Comparison of ENCODE assay signal across 8 cellular contexts in genomic region chr5:126002222-126002897, GRCh38.
A peak's percentile ranks its signal among the peaks of the same experiment; 100 is the strongest.
DNase-seq lines count a peak whose midpoint lies in the region; ATAC-seq and TF ChIP-seq lines count a peak whose summit lies in the region.

No MANE protein-coding gene starts in this region.

- H3K36me3 ChIP-seq in adipocyte (ENCODE audit: control insufficient read depth, insufficient read depth, low read length, severe bottlenecking) (no peaks in the 10 kb centered on the region), heart right ventricle (no peaks in the 10 kb centered on the region)

- no peaks in the 10 kb centered on the region for H3K9me3 Mint-ChIP-seq in stimulated activated naive B cell treated with anti-CD40 and anti-IgM and Interleukin-4, amounts not matched to agents 10 μg/mL and 1 μg/mL and 100 μg/mL, for 72 hours

- intact Hi-C loops in heart right ventricle (cut with DNase I) = loop anchor here in 1 of 10 donors (5.0 kb wide), 1 partner anchor 45 kb away; no protein-coding TSS in a partner anchor
- intact Hi-C loops in sciatic nerve (cut with DNase I) = no loop called here

- peak; percentile 91 to 98 (median 96) for ATAC-seq in heart right ventricle
- peak; percentile 99 for ATAC-seq in sciatic nerve
- ATAC-seq in stimulated activated naive B cell treated with anti-CD40 and anti-IgM and Interleukin-4, amounts not matched to agents 10 μg/mL and 1 μg/mL and 100 μg/mL, for 72 hours (replicated peaks) = no peak
- ATAC-seq in HG03175 (IDR thresholded peaks at IDR 0.05; ENCODE audit: unreplicated experiment) = no peak

- peak overlapping the region; percentile 15 to 81 (median 58) for H3K27ac ChIP-seq in heart right ventricle

- H3K27me3 ChIP-seq in adipocyte (replicated peaks; ENCODE audit: control insufficient read depth, insufficient read depth, low read length) = no peaks in the 10 kb centered on the region
- no peaks in the 10 kb centered on the region for H3K27me3 ChIP-seq in heart right ventricle

- no peaks in the 10 kb centered on the region for H3K4me1 Mint-ChIP-seq in stimulated activated naive B cell treated with anti-CD40 and anti-IgM and Interleukin-4, amounts not matched to agents 10 μg/mL and 1 μg/mL and 100 μg/mL, for 72 hours

- TF ChIP-seq CTCF in heart right ventricle (IDR thresholded peaks at IDR 0.05) = no peak

- peaks cover 0 to 13% of the 10 kb centered on the region in 2 donors for H3K27me3 Mint-ChIP-seq in stimulated activated naive B cell treated with anti-CD40 and anti-IgM and Interleukin-4, amounts not matched to agents 10 μg/mL and 1 μg/mL and 100 μg/mL, for 72 hours

- H3K9ac ChIP-seq in adipocyte (ENCODE audit: low read length) = peak overlapping the region; percentile 78

- peak overlapping the region; percentile 55 for H3K4me3 ChIP-seq in adipocyte (ENCODE audit: low read length)
- no peak overlapping the region for H3K4me3 ChIP-seq in heart right ventricle

- 9 to 12% methylated on average over 7 of the region's 7 CpGs for WGBS in heart right ventricle, 2 donors

- H3K36me3 Mint-ChIP-seq in stimulated activated naive B cell treated with anti-CD40 and anti-IgM and Interleukin-4, amounts not matched to agents 10 μg/mL and 1 μg/mL and 100 μg/mL, for 72 hours = no peaks in the 10 kb centered on the region

- H3K27ac Mint-ChIP-seq in stimulated activated naive B cell treated with anti-CD40 and anti-IgM and Interleukin-4, amounts not matched to agents 10 μg/mL and 1 μg/mL and 100 μg/mL, for 72 hours = no peak overlapping the region

- DNase-seq in GM04504 (ENCODE audit: low read depth) (peak; percentile 60), adipocyte (ENCODE audit: low read depth) (peak; percentile 95), heart right ventricle (peak; percentile 52 to 83), sciatic nerve (ENCODE audit: low spot score) (peak; percentile 79), NCI-H526 treated with DMSO at 0.1 percent for 48 hours (lab: John Stamatoyannopoulos, UW) (no peak), NCI-H1048 (lab: John Stamatoyannopoulos, UW) (no peak)
- no peak for DNase-seq in stimulated activated naive B cell treated with anti-CD40 and anti-IgM and Interleukin-4, amounts not matched to agents 10 μg/mL and 1 μg/mL and 100 μg/mL, for 72 hours

- H3K4me3 Mint-ChIP-seq in stimulated activated naive B cell treated with anti-CD40 and anti-IgM and Interleukin-4, amounts not matched to agents 10 μg/mL and 1 μg/mL and 100 μg/mL, for 72 hours = no peak overlapping the region

- H3K9me3 ChIP-seq in adipocyte (ENCODE audit: control insufficient read depth, low read length) = no peaks in the 10 kb centered on the region
- peaks cover 0 to 2% (median 0%) of the 10 kb centered on the region in 11 donors for H3K9me3 ChIP-seq in heart right ventricle

- peaks cover 40% of the 10 kb centered on the region for H3K4me1 ChIP-seq in adipocyte (ENCODE audit: control insufficient read depth, insufficient read depth, low read length)
- peaks cover 5 to 47% (median 31%) of the 10 kb centered on the region in 9 donors for H3K4me1 ChIP-seq in heart right ventricle

Comparison
In these comparisons a context has a peak if more than half of its experiments do, and no peak if none do; other contexts are left out.
1. DNase-seq: peak in GM04504 (single experiment), adipocyte (single experiment), heart right ventricle (2 of 2) and sciatic nerve (single experiment); none in stimulated activated naive B cell treated with anti-CD40 and anti-IgM and Interleukin-4, amounts not matched to agents 10 μg/mL and 1 μg/mL and 100 μg/mL, for 72 hours (single experiment), NCI-H526 treated with DMSO at 0.1 percent for 48 hours (single experiment) and NCI-H1048 (single experiment).
2. ATAC-seq: peak in heart right ventricle (8 of 8) and sciatic nerve (single experiment); none in stimulated activated naive B cell treated with anti-CD40 and anti-IgM and Interleukin-4, amounts not matched to agents 10 μg/mL and 1 μg/mL and 100 μg/mL, for 72 hours (0 of 2) and HG03175 (single experiment).